In genomic region chr1:30876451-30877204, GRCh38 we compare ENCODE assay signal across 17 cellular contexts. TPM values are rescaled to one million over a fixed set of nuclear protein-coding genes. Genes with fewer than 3 reads are reported as not detected.
A peak's percentile ranks its signal among the peaks of the same experiment; 100 is the strongest.
DNase-seq lines count a peak whose midpoint lies in the region; ATAC-seq and TF ChIP-seq lines count a peak whose summit lies in the region.
"Had no signal": no experiment of that assay in that cellular context is flagged by ENCODE, and none has a peak within 500 bp of the region (broad histone marks: within the 10 kb centered on the region; RNA-seq: fewer than 3 reads in every experiment).

No MANE protein-coding gene starts in this region.

- no peak overlapping the region for H2AK5ac ChIP-seq in trophoblast cell (ENCODE audit: low read length)

- H2BK12ac ChIP-seq in trophoblast cell (ENCODE audit: low read length), result no peak overlapping the region

- no peak overlapping the region for H3K27ac ChIP-seq in trophoblast cell (ENCODE audit: low read depth, low read length)
- H3K27ac ChIP-seq: SJCRH30 had no signal

- no peak overlapping the region for H3K4me3 Mint-ChIP-seq in HFFc6
- H3K4me3 Mint-ChIP-seq: activated naive CD8-positive, alpha-beta T cell; central memory CD8-positive, alpha-beta T cell; natural killer cell treated with Interleukin-12 subunit alpha and Interleukin-12 subunit beta and Interleukin-15 and Interleukin-18, amount 100 ng/mL, for 72 hours had no signal

- H3K27ac Mint-ChIP-seq in HFFc6, result no peak overlapping the region
- H3K27ac Mint-ChIP-seq: activated naive CD8-positive, alpha-beta T cell; natural killer cell treated with Interleukin-12 subunit alpha and Interleukin-12 subunit beta and Interleukin-15 and Interleukin-18, amount 100 ng/mL, for 72 hours had no signal

- H4K12ac ChIP-seq in trophoblast cell (ENCODE audit: low read depth, low read length), result no peak overlapping the region

- H3K4me1 ChIP-seq in trophoblast cell (ENCODE audit: control insufficient read depth in 1 of 2, insufficient read depth in 2 of 2, low read length in 2 of 2), result peaks cover 8% of the 10 kb centered on the region in 2 experiments

- no peak overlapping the region for H2BK120ac ChIP-seq in trophoblast cell (ENCODE audit: insufficient read depth, low read length, poor library complexity)

- peaks cover 21% of the 10 kb centered on the region for H3K36me3 Mint-ChIP-seq in HFFc6 (ENCODE audit: low read depth)
- H3K36me3 Mint-ChIP-seq: activated naive CD8-positive, alpha-beta T cell; natural killer cell treated with Interleukin-12 subunit alpha and Interleukin-12 subunit beta and Interleukin-15 and Interleukin-18, amount 100 ng/mL, for 72 hours had no signal

- H3K4me2 ChIP-seq in trophoblast cell (ENCODE audit: low read length), result no peak overlapping the region

- H3K9me3 Mint-ChIP-seq in HFFc6, result peaks cover 18% of the 10 kb centered on the region; the same call in 1 of the 2 replicates
- H3K9me3 Mint-ChIP-seq: central memory CD8-positive, alpha-beta T cell; natural killer cell treated with Interleukin-12 subunit alpha and Interleukin-12 subunit beta and Interleukin-15 and Interleukin-18, amount 100 ng/mL, for 72 hours had no signal

- no peak overlapping the region for H2AFZ ChIP-seq in trophoblast cell (ENCODE audit: insufficient read depth, low read length, poor library complexity)

- DNase-seq in AG09319 (ENCODE audit: extremely low read depth, low read depth) (no peak), HFFc6 (no peak), choroid plexus epithelial cell (ENCODE audit: low read depth) (no peak), trophoblast cell (no peak), NCI-H2171 (lab: John Stamatoyannopoulos, UW) (no peak), DMS 273 treated with DMSO at 0.1 percent for 48 hours (lab: John Stamatoyannopoulos, UW) (no peak)
- DNase-seq: Calu3; NCI-H1694; SJCRH30; stimulated activated CD4-positive, alpha-beta T cell treated with anti-CD3 and anti-CD28 coated beads, Interleukin-4, amount 100 ng/mL, for 4 hours; T-helper 9 cell had no signal

- H3K9me3 ChIP-seq in trophoblast cell (ENCODE audit: insufficient read depth, low read depth, low read length), result peaks cover 22% of the 10 kb centered on the region

- H3K27me3 ChIP-seq in trophoblast cell (ENCODE audit: insufficient read depth, low read length), result no peaks in the 10 kb centered on the region
- H3K27me3 ChIP-seq: SJCRH30 had no signal

- H3K9ac ChIP-seq in trophoblast cell (ENCODE audit: low read length), result no peak overlapping the region

- H3K4me3 ChIP-seq in choroid plexus epithelial cell (ENCODE audit: low read depth, low read length) (no peak overlapping the region), trophoblast cell (ENCODE audit: low read depth, low read length) (no peak overlapping the region)
- H3K4me3 ChIP-seq: lower lobe of right lung, SJCRH30 had no signal

- no peak overlapping the region for H3K23ac ChIP-seq in trophoblast cell (ENCODE audit: low read length)

- ATAC-seq in HG02798 (IDR thresholded peaks at IDR 0.05; ENCODE audit: poor library complexity, unreplicated experiment), result no peak
- ATAC-seq in GM18519 (IDR thresholded peaks at IDR 0.05; ENCODE audit: low FRiP score, unreplicated experiment), result no peak
- ATAC-seq: natural killer cell treated with Interleukin-12 subunit alpha and Interleukin-12 subunit beta and Interleukin-15 and Interleukin-18, amount 100 ng/mL, for 72 hours had no signal

- no peak overlapping the region for H4K8ac ChIP-seq in trophoblast cell (ENCODE audit: low read depth, low read length)

- H3K79me2 ChIP-seq in trophoblast cell (ENCODE audit: control insufficient read depth, insufficient read depth, low read length, poor library complexity), result no peaks in the 10 kb centered on the region

- no peaks in the 10 kb centered on the region for H3K79me1 ChIP-seq in trophoblast cell (ENCODE audit: low read length)

- WGBS in trophoblast cell (ENCODE audit: extremely low coverage, insufficient coverage, insufficient read length), result no CpG with 5 or more reads among the region's 25 CpGs

- TF ChIP-seq CTCF in AG09319 (IDR thresholded peaks at IDR 0.05; ENCODE audit: low read depth, low read length), result peak; percentile 4; the same call in 1 of the 2 replicates
- peak; percentile 50 for TF ChIP-seq CTCF in HFFc6 (IDR thresholded peaks at IDR 0.05)
- TF ChIP-seq CTCF in choroid plexus epithelial cell (conservative IDR thresholded peaks at IDR 0.05; ENCODE audit: low read depth, low read length), result peak; percentile 7

- no peak overlapping the region for H2BK5ac ChIP-seq in trophoblast cell (ENCODE audit: low read depth, low read length, poor library complexity)

- H3K4ac ChIP-seq in trophoblast cell (ENCODE audit: low read depth, low read length), result no peak overlapping the region

- peak overlapping the region; percentile 41 for H4K91ac ChIP-seq in trophoblast cell (ENCODE audit: low read depth, low read length)

- H3K36me3 ChIP-seq in trophoblast cell (ENCODE audit: control insufficient read depth in 1 of 2, insufficient read depth in 2 of 2, low read length in 2 of 2), result peaks cover 34 to 50% of the 10 kb centered on the region in 2 experiments

- H3K27me3 Mint-ChIP-seq in HFFc6 (ENCODE audit: insufficient read depth), result no peaks in the 10 kb centered on the region; the same call in 1 of the 2 replicates

- H3K18ac ChIP-seq in trophoblast cell (ENCODE audit: low read length), result no peak overlapping the region

- peaks cover 35% of the 10 kb centered on the region for H3K4me1 Mint-ChIP-seq in HFFc6 (ENCODE audit: low read depth)
- H3K4me1 Mint-ChIP-seq: central memory CD8-positive, alpha-beta T cell had no signal

- no peak overlapping the region for H3K14ac ChIP-seq in trophoblast cell (ENCODE audit: low read length)

RNA-seq across cellular contexts. Expression of gene SDC3, which starts 31.9 kb away (rescaled TPM):
- total RNA-seq in HFFc6 (2021; fragmentation: NEBNext Ultra II Directional; extraction: Animal tissue kit (Norgen Biotek cat#: 25700)), result 10 to 100 TPM; 50.9 to 60.5 (median 56.7) TPM
- polyA plus RNA-seq in trophoblast cell (2013), result 64.9 and 65.2 TPM in 2 replicates
